29 cellular contexts compared by ENCODE assay signal in genomic region chr1:229623225-229623624, GRCh38. TPM values are rescaled to one million over a fixed set of nuclear protein-coding genes. Genes with fewer than 3 reads are reported as not detected.
DNase-seq lines count a peak whose midpoint lies in the region; ATAC-seq, FAIRE-seq and TF ChIP-seq lines count a peak whose summit lies in the region.
"Had no signal": no experiment of that assay in that cellular context is flagged by ENCODE, and none has a peak within 500 bp of the region (broad histone marks: within the 10 kb centered on the region; RNA-seq: fewer than 3 reads in every experiment).

No MANE protein-coding gene starts in this region.

- no peak for TF ChIP-seq POLR2A in suprapubic skin (IDR thresholded peaks at IDR 0.05)

- H2BK12ac ChIP-seq in trophoblast cell (ENCODE audit: low read length) = no peak overlapping the region

- H3K4me2 ChIP-seq in DND-41 (ENCODE audit: insufficient read depth, low read length) (peak overlapping the region; percentile 87; the same call in 1 of the 2 replicates), SU-DHL-6 (ENCODE audit: low read depth, low read length, poor library complexity, severe bottlenecking) (peak overlapping the region; percentile 75), trophoblast cell (ENCODE audit: low read length) (no peak overlapping the region)
- H3K4me2 ChIP-seq: smooth muscle cell had no signal

- H3K79me1 ChIP-seq in trophoblast cell (ENCODE audit: low read length) = peaks cover 4% of the 10 kb centered on the region

- no peaks in the 10 kb centered on the region for H3F3A ChIP-seq in SU-DHL-6 (ENCODE audit: insufficient read depth)

- no peak overlapping the region for H4K8ac ChIP-seq in trophoblast cell (ENCODE audit: low read depth, low read length)

- TF ChIP-seq EP300 in suprapubic skin (IDR thresholded peaks at IDR 0.05) = no peak

- WGBS in trophoblast cell (ENCODE audit: extremely low coverage, insufficient coverage, insufficient read length) = no CpG with 5 or more reads among the region's 5 CpGs
- WGBS in suprapubic skin = 78% methylated on average over 5 of the region's 5 CpGs

- CTCF ChIA-PET in HEK293 (lab: Yijun Ruan, JAX) = interaction anchor here (0.9 to 4.9 kb wide), 3 partner anchors 16 to 65 kb away, joined by 4 to 26 read pairs (median 4); partner anchors contain the start of gene ABCB10

- H2BK5ac ChIP-seq in trophoblast cell (ENCODE audit: low read depth, low read length, poor library complexity) = no peak overlapping the region

- no peak overlapping the region for H2BK120ac ChIP-seq in trophoblast cell (ENCODE audit: insufficient read depth, low read length, poor library complexity)

- DNase-seq in DND-41 (no peak), trophoblast cell (peak; percentile 12 to 66), RPMI8226 (no peak), suprapubic skin (ENCODE audit: low spot score in 2 of 2) (no peak), frontal cortex (ENCODE audit: low spot score in 2 of 2) (no peak)
- DNase-seq: activated CD4-positive, alpha-beta T cell treated with anti-CD3 and anti-CD28 coated beads for 4 hours; activated gamma-delta T cell treated with Interleukin-2 at 50 U/mL for 16 hours; DMS79 treated with DMSO at 0.1 percent for 48 hours; hippocampal formation; lower lobe of right lung; MM.1S; naive thymus-derived CD4-positive, alpha-beta T cell; NCI-H1105 treated with DMSO at 0.1 percent for 48 hours; NCI-H187 treated with DMSO at 0.1 percent for 48 hours; NCI-H2171 treated with DMSO at 0.1 percent for 48 hours; NCI-H510A treated with DMSO at 0.1 percent for 48 hours; posterior cingulate gyrus; SHP77; stimulated activated CD4-positive, alpha-beta T cell treated with anti-CD3 and anti-CD28 coated beads, Interleukin-2, amount 100 ng/mL, for 24 hours; upper lobe of right lung had no signal

- H3K4me1 ChIP-seq in DND-41 (ENCODE audit: insufficient read depth, low read length) (peaks cover 43% of the 10 kb centered on the region), HEK293 (ENCODE audit: control insufficient read depth, insufficient read depth, low read length) (peaks cover 6% of the 10 kb centered on the region; the same call in 1 of the 2 replicates), trophoblast cell (ENCODE audit: control insufficient read depth in 1 of 2, insufficient read depth in 2 of 2, low read length in 2 of 2) (peaks cover 2 to 3% of the 10 kb centered on the region in 2 experiments), suprapubic skin (peaks cover 52% of the 10 kb centered on the region)

- peaks cover 44% of the 10 kb centered on the region; the same call in 1 of the 2 replicates for H4K20me1 ChIP-seq in DND-41 (ENCODE audit: insufficient read depth, low read length)
- peaks cover 16% of the 10 kb centered on the region for H4K20me1 ChIP-seq in SU-DHL-6 (ENCODE audit: low read depth, low read length)

- H2AK5ac ChIP-seq in trophoblast cell (ENCODE audit: low read length) = no peak overlapping the region

- no peaks in the 10 kb centered on the region for H3K9me2 ChIP-seq in SU-DHL-6 (replicated peaks; ENCODE audit: insufficient read depth, low read length)

- no peak overlapping the region for H4K91ac ChIP-seq in trophoblast cell (ENCODE audit: low read depth, low read length)

- peaks cover 94% of the 10 kb centered on the region for H3K79me2 ChIP-seq in DND-41 (ENCODE audit: insufficient read depth, low read length)
- H3K79me2 ChIP-seq in SU-DHL-6 (ENCODE audit: insufficient read depth, low read length) = peaks cover 93% of the 10 kb centered on the region
- H3K79me2 ChIP-seq in trophoblast cell (ENCODE audit: control insufficient read depth, insufficient read depth, low read length, poor library complexity) = peaks cover 15% of the 10 kb centered on the region

- peak overlapping the region; percentile 90 for H3K4ac ChIP-seq in trophoblast cell (ENCODE audit: low read depth, low read length)

- H2AFZ ChIP-seq in DND-41 (ENCODE audit: low read depth, low read length) (no peak overlapping the region), SU-DHL-6 (ENCODE audit: low read depth, low read length, severe bottlenecking) (no peak overlapping the region), trophoblast cell (ENCODE audit: insufficient read depth, low read length, poor library complexity) (no peak overlapping the region)

- H3K27me3 ChIP-seq in DND-41 (ENCODE audit: insufficient read depth, low read length, poor library complexity) (no peaks in the 10 kb centered on the region), SU-DHL-6 (ENCODE audit: low read length) (no peaks in the 10 kb centered on the region), trophoblast cell (ENCODE audit: insufficient read depth, low read length) (no peaks in the 10 kb centered on the region), suprapubic skin (no peaks in the 10 kb centered on the region)
- H3K27me3 ChIP-seq: adrenal gland, BLaER1, neutrophil, right atrium auricular region, upper lobe of right lung had no signal

- H4K12ac ChIP-seq in trophoblast cell (ENCODE audit: low read depth, low read length) = no peak overlapping the region

- ATAC-seq in DND-41 (ENCODE audit: insufficient read depth, low read depth) = no peak
- ATAC-seq: K562; lower lobe of right lung; naive thymus-derived CD4-positive, alpha-beta T cell; upper lobe of right lung had no signal

- TF ChIP-seq CTCF in DND-41 (IDR thresholded peaks at IDR 0.05; ENCODE audit: borderline replicate concordance, extremely low read depth, low read length, poor library complexity, severe bottlenecking) = no peak
- no peak for TF ChIP-seq CTCF in HEK293 (tag by site-specific recombination; IDR thresholded peaks at IDR 0.05)
- TF ChIP-seq CTCF in SU-DHL-6 (IDR thresholded peaks at IDR 0.05; ENCODE audit: insufficient read depth, low read length, poor library complexity, severe bottlenecking) = no peak
- TF ChIP-seq CTCF in suprapubic skin (IDR thresholded peaks at IDR 0.05) = no peak

- POLR2A ChIA-PET in HEK293 (lab: Yijun Ruan, JAX) = interaction anchor here (0.9 to 8.3 kb wide), 4 partner anchors 59 to 116 kb away, joined by 3 to 102 read pairs (median 3); partner anchors contain the start of gene ABCB10

- H3K36me3 ChIP-seq in DND-41 (ENCODE audit: insufficient read depth, low read length) (peaks cover 9% of the 10 kb centered on the region), HEK293 (ENCODE audit: control insufficient read depth in 2 of 2, insufficient read depth in 1 of 2, low read length in 2 of 2) (no peaks in the 10 kb centered on the region; a peak in 1 of 3 replicates), SU-DHL-6 (ENCODE audit: low read length) (peaks cover 10% of the 10 kb centered on the region; the same call in 1 of the 2 replicates), trophoblast cell (ENCODE audit: control insufficient read depth in 1 of 2, insufficient read depth in 2 of 2, low read length in 2 of 2) (peaks cover 0 to 2% of the 10 kb centered on the region in 2 experiments), suprapubic skin (no peaks in the 10 kb centered on the region)
- H3K36me3 ChIP-seq: adrenal gland, lower lobe of right lung, neutrophil, right atrium auricular region, upper lobe of right lung had no signal

- H3K14ac ChIP-seq in trophoblast cell (ENCODE audit: low read length) = no peak overlapping the region

- H3K9ac ChIP-seq in DND-41 (ENCODE audit: low read depth, low read length) = no peak overlapping the region
- 0 out of 2 replicates have a peak overlapping the region, but pooled peaks have one; percentile 95 for H3K9ac ChIP-seq in SU-DHL-6 (ENCODE audit: low read length)
- no peak overlapping the region for H3K9ac ChIP-seq in trophoblast cell (ENCODE audit: low read length)

- H3K18ac ChIP-seq in trophoblast cell (ENCODE audit: low read length) = peak overlapping the region; percentile 27

- H3K23ac ChIP-seq in trophoblast cell (ENCODE audit: low read length) = no peak overlapping the region

- H3K9me3 ChIP-seq in DND-41 (ENCODE audit: insufficient read depth, low read length, severe bottlenecking) (no peaks in the 10 kb centered on the region), HEK293 (ENCODE audit: control insufficient read depth, insufficient read depth, low read depth, low read length) (no peaks in the 10 kb centered on the region), SU-DHL-6 (ENCODE audit: insufficient read depth, low read length) (no peaks in the 10 kb centered on the region), trophoblast cell (ENCODE audit: insufficient read depth, low read depth, low read length) (no peaks in the 10 kb centered on the region), suprapubic skin (no peaks in the 10 kb centered on the region)
- H3K9me3 ChIP-seq: adrenal gland, BLaER1, lower lobe of right lung, neutrophil, right atrium auricular region, upper lobe of right lung had no signal

- H3K27ac ChIP-seq in DND-41 (ENCODE audit: low read length) (peak overlapping the region; percentile 64; the same call in 1 of the 2 replicates), HEK293 (ENCODE audit: extremely low read depth, low read depth, low read length) (no peak overlapping the region), SU-DHL-6 (ENCODE audit: low read depth, low read length) (no peak overlapping the region), trophoblast cell (ENCODE audit: low read depth, low read length) (no peak overlapping the region), suprapubic skin (no peak overlapping the region)
- H3K27ac ChIP-seq: adrenal gland, BLaER1, lower lobe of right lung, neutrophil, right atrium auricular region, upper lobe of right lung had no signal

- H3K4me3 ChIP-seq in DND-41 (ENCODE audit: low read depth in 1 of 2, low read length in 2 of 2) (peak overlapping the region in 1 of 2 experiments; percentile 18; a peak in 1 of 4 replicates), HEK293 (ENCODE audit: low read depth, low read length) (no peak overlapping the region), SU-DHL-6 (ENCODE audit: insufficient read depth, low read length, poor library complexity, severe bottlenecking) (no peak overlapping the region), trophoblast cell (ENCODE audit: low read depth, low read length) (no peak overlapping the region), suprapubic skin (no peak overlapping the region)
- H3K4me3 ChIP-seq: adrenal gland, BLaER1, K562, lower lobe of right lung, right atrium auricular region, smooth muscle cell, upper lobe of right lung had no signal

- FAIRE-seq in frontal cortex (lab: Jason Lieb, UNC) = no peak
- FAIRE-seq: HTR-8/SVneo, K562 had no signal

RNA-seq across cellular contexts. Expression of gene TAF5L, which starts 2.7 kb away (rescaled TPM):
- 26.1 and 27.2 TPM in 2 replicates for polyA plus RNA-seq in trophoblast cell (2013)
- 10 to 100 TPM; 10.5 to 16.8 (median 15.8) TPM for total RNA-seq in suprapubic skin
- total RNA-seq in frontal cortex = 32.2 TPM

RNA-seq across cellular contexts. Expression of gene URB2, which starts 2.8 kb away (rescaled TPM):
- polyA plus RNA-seq in trophoblast cell (2013) = 5.9 and 6.4 TPM in 2 replicates
- total RNA-seq in suprapubic skin = 10 to 100 TPM; 11.0 to 14.1 (median 11.7) TPM
- total RNA-seq in frontal cortex = 14.7 TPM

Comparison
In these comparisons a context has a peak if more than half of its experiments do, and no peak if none do; other contexts are left out.
1. DNase-seq: peak in trophoblast cell (2 of 2); none in DND-41 (single experiment), RPMI8226 (single experiment), suprapubic skin (0 of 2) and frontal cortex (0 of 2).